Comparison of ENCODE assay signal across 13 cellular contexts in the genomic region with DNA sequence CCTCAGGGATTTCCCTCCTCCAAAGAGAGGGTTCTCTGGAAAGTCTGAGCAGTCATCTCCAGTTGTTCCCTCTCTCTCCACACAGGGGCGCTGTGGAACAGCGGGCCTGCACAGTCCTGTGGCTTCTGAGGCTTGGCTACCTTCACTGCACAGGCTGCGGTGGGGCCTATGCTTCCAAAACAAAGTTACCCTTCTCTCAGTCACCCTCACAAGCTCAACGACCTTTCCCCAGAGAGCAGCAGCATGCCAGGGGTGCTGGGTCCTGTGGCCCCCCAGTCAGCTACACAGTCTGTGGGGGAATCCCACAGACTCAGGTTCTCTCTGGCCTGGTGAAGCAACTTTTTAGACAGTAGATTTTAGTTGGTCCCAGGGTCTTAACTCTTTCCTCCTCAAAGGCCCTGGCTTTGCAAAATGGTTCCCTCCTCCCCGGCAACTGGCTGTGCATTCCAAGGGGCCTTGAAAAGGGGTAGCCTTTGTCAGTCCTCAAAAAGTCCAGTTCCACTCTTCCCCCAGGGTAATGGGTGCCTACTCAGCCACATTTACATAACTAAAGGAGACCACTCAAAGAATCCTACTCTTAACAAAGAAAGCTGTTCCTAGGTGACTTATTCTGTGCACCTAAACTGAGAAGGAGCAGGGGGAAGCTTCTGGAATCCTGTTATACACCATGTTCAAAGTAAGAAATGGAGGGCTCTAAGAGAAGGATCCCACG. TPM values are rescaled to one million over a fixed set of nuclear protein-coding genes. Genes with fewer than 3 reads are reported as not detected.
A peak's percentile ranks its signal among the peaks of the same experiment; 100 is the strongest.
DNase-seq lines count a peak whose midpoint lies in the region; ATAC-seq, FAIRE-seq and TF ChIP-seq lines count a peak whose summit lies in the region.
"Had no signal": no experiment of that assay in that cellular context is flagged by ENCODE, and none has a peak within 500 bp of the region (broad histone marks: within the 10 kb centered on the region; RNA-seq: fewer than 3 reads in every experiment).

No MANE protein-coding gene starts in this region.

- no peak overlapping the region for H3K4me3 ChIP-seq in GM06990 (replicated peaks; ENCODE audit: low read depth, low read length)
- peak overlapping the region; percentile 58 for H3K4me3 ChIP-seq in HUES64 (ENCODE audit: low read length)
- no peak overlapping the region for H3K4me3 ChIP-seq in bronchial epithelial cell (ENCODE audit: low read depth, low read length)
- H3K4me3 ChIP-seq: prostate gland, SJCRH30 had no signal

- TF ChIP-seq CTCF in GM06990 (IDR thresholded peaks at IDR 0.05; ENCODE audit: insufficient read depth, low read length, poor library complexity, severe bottlenecking) (peak; percentile 38), bronchial epithelial cell (IDR thresholded peaks at IDR 0.05; ENCODE audit: insufficient read depth, low read length, severe bottlenecking) (peak; percentile 39), mesothelial cell of epicardium (IDR thresholded peaks at IDR 0.05; ENCODE audit: unreplicated experiment) (peak; percentile 27)

- FAIRE-seq in bronchial epithelial cell (lab: Jason Lieb, UNC): no peak

- H3K4me3 Mint-ChIP-seq in mesothelial cell of epicardium: no peak overlapping the region

- H3K36me3 Mint-ChIP-seq in mesothelial cell of epicardium: no peaks in the 10 kb centered on the region

- no peaks in the 10 kb centered on the region for H3K36me3 ChIP-seq in GM06990 (ENCODE audit: control insufficient read depth, insufficient read depth, low read length)
- H3K36me3 ChIP-seq in HUES64 (ENCODE audit: insufficient read depth, low read length): no peaks in the 10 kb centered on the region
- H3K36me3 ChIP-seq in bronchial epithelial cell (ENCODE audit: control insufficient read depth, insufficient read depth, low read length): no peaks in the 10 kb centered on the region
- H3K36me3 ChIP-seq: prostate gland, SJCRH30 had no signal

- no peaks in the 10 kb centered on the region for H3K27me3 Mint-ChIP-seq in mesothelial cell of epicardium (ENCODE audit: low read depth)

- peaks cover 43% of the 10 kb centered on the region for H3K4me1 ChIP-seq in HUES64 (ENCODE audit: insufficient read depth, low read length)
- H3K4me1 ChIP-seq: prostate gland, SJCRH30 had no signal

- WGBS in HUES64: 22% methylated on average over 6 of the region's 6 CpGs

- no peaks in the 10 kb centered on the region for H3K9me3 ChIP-seq in HUES64 (ENCODE audit: insufficient read depth, low read depth, low read length)
- H3K9me3 ChIP-seq: prostate gland had no signal

- ATAC-seq in HG03135 (IDR thresholded peaks at IDR 0.05; ENCODE audit: unreplicated experiment) (no peak), Right ventricle myocardium inferior (no peak)

- peak overlapping the region; percentile 86 for H3K9ac ChIP-seq in HUES64 (ENCODE audit: low read depth, low read length)

- H3K27me3 ChIP-seq in GM06990 (replicated peaks; ENCODE audit: control insufficient read depth, insufficient read depth, low read length): no peaks in the 10 kb centered on the region
- H3K27me3 ChIP-seq in HUES64 (ENCODE audit: insufficient read depth, low read length): no peaks in the 10 kb centered on the region; the same call in 1 of the 2 replicates
- no peaks in the 10 kb centered on the region for H3K27me3 ChIP-seq in bronchial epithelial cell (ENCODE audit: control insufficient read depth, insufficient read depth, low read length)
- H3K27me3 ChIP-seq: SJCRH30 had no signal

- intact Hi-C loops in Right ventricle myocardium inferior (cut with DNase I): loop anchor here (5.0 to 10.0 kb wide), 2 partner anchors 163 to 306 kb away; no protein-coding TSS in a partner anchor

- H3K4me1 Mint-ChIP-seq in mesothelial cell of epicardium: peaks cover 35% of the 10 kb centered on the region

- H3K27ac ChIP-seq in HUES64 (ENCODE audit: low read depth, low read length): peak overlapping the region; percentile 99
- H3K27ac ChIP-seq: prostate gland, SJCRH30 had no signal

- H3K9me3 Mint-ChIP-seq in mesothelial cell of epicardium: peaks cover 8% of the 10 kb centered on the region

- no peak for DNase-seq in GM06990 (ENCODE audit: extremely low read depth, insufficient read length)
- DNase-seq in bronchial epithelial cell (ENCODE audit: low read depth): no peak
- no peak for DNase-seq in mesothelial cell of epicardium (ENCODE audit: low spot score in 2 of 2, unreplicated experiment in 2 of 2)
- no peak for DNase-seq in NCI-H510A treated with DMSO at 0.1 percent for 48 hours (lab: John Stamatoyannopoulos, UW)
- no peak for DNase-seq in NCI-H1436 treated with DMSO at 0.1 percent for 48 hours (lab: John Stamatoyannopoulos, UW)
- DNase-seq in Right ventricle myocardium inferior (ENCODE audit: missing footprints): no peak
- DNase-seq: cortex of kidney, kidney glomerular epithelial cell, NCI-H1694, SJCRH30 had no signal

- no peak overlapping the region for H3K27ac Mint-ChIP-seq in mesothelial cell of epicardium

RNA-seq across cellular contexts. Expression of gene B3GNT7, which starts 14.9 kb away (rescaled TPM):
- polyA plus RNA-seq in HUES64 (2013, experiment 1 of 2): 45.2 TPM
- 45.4 TPM for polyA plus RNA-seq in HUES64 (2013, experiment 2 of 2)
- 0.26 and 0.38 TPM in 2 replicates for total RNA-seq in bronchial epithelial cell
- 5.2 to 7.0 TPM (median 5.6 TPM) in 3 replicates for total RNA-seq in mesothelial cell of epicardium
- 9.1 TPM for total RNA-seq in Right ventricle myocardium inferior

RNA-seq across cellular contexts. Expression of gene NCL, which starts 53.8 kb away (rescaled TPM):
- polyA plus RNA-seq in HUES64 (2013, experiment 1 of 2): 783 TPM
- polyA plus RNA-seq in HUES64 (2013, experiment 2 of 2): 832 TPM
- total RNA-seq in bronchial epithelial cell: 134 and 175 TPM in 2 replicates
- total RNA-seq in mesothelial cell of epicardium: 631 to 645 TPM (median 634 TPM) in 3 replicates
- total RNA-seq in Right ventricle myocardium inferior: 218 TPM
